Comparison of ENCODE assay signal across 15 cellular contexts in the genomic region with DNA sequence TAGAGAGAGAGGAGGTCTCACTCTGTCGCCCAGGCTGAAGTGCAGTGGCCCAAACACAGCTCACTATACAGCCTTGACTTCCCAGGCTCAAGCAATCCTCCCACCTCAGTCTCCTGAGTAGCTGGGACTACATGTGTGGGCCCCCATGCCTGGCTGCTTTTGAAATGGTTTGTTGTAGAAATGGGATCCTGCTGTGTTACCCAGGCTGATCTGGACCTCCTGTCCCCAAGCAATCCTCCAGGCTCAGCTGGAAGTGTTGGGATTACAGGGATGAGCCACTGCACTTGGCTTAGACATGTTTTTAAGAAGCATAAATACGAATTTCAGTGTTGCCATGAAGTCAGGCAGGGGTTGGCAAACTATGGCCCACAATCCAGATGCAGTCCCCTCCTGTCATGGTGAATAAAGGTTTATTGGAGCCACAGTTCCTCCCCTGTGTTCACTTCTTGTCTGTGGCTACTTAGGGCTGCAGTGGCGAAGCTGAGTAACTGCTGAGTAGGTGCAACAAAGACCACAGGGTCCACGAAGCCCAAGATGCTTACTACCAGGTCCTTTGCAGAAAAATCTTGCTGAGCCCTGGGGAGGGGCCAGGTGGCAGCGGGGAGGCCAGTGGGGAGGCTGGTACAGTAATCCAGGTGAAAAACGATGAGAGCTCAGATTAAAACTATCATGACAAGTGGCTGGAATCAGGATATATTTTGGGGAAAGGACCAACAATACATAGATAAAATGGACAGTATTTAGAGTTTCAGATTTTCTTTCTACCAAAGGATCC. TPM values are rescaled to one million over a fixed set of nuclear protein-coding genes. Genes with fewer than 3 reads are reported as not detected.
DNase-seq lines count a peak whose midpoint lies in the region; ATAC-seq and TF ChIP-seq lines count a peak whose summit lies in the region.
"Had no signal": no experiment of that assay in that cellular context is flagged by ENCODE, and none has a peak within 500 bp of the region (broad histone marks: within the 10 kb centered on the region; RNA-seq: fewer than 3 reads in every experiment).

No MANE protein-coding gene starts in this region.

- peak overlapping the region; percentile 28 to 33 (median 31) for H3K27ac Mint-ChIP-seq in IgD-negative memory B cell
- H3K27ac Mint-ChIP-seq in stimulated activated memory B cell treated with anti-CD40 and anti-IgM and Interleukin-4, amounts not matched to agents 10 μg/mL and 1 μg/mL and 100 μg/mL, for 72 hours, result peak overlapping the region; percentile 79
- H3K27ac Mint-ChIP-seq: CD8-positive, alpha-beta memory T cell had no signal

- H2BK120ac ChIP-seq in neuronal stem cell (ENCODE audit: low read depth, low read length), result no peak overlapping the region

- H3K36me3 ChIP-seq in DND-41 (ENCODE audit: insufficient read depth, low read length) (no peaks in the 10 kb centered on the region), left lung (no peaks in the 10 kb centered on the region), neuronal stem cell (replicated peaks in 1 of 2; ENCODE audit: control insufficient read depth in 2 of 2, insufficient read depth in 2 of 2, low read length in 2 of 2) (no peaks in the 10 kb centered on the region)
- H3K36me3 ChIP-seq: BLaER1, Peyer's patch had no signal

- no peak overlapping the region for H3K4ac ChIP-seq in neuronal stem cell (ENCODE audit: low read length)

- H3K9me3 Mint-ChIP-seq in IgD-negative memory B cell, result no peaks in the 10 kb centered on the region
- no peaks in the 10 kb centered on the region for H3K9me3 Mint-ChIP-seq in stimulated activated memory B cell treated with anti-CD40 and anti-IgM and Interleukin-4, amounts not matched to agents 10 μg/mL and 1 μg/mL and 100 μg/mL, for 72 hours
- H3K9me3 Mint-ChIP-seq: CD8-positive, alpha-beta memory T cell had no signal

- H3K9ac ChIP-seq in DND-41 (ENCODE audit: low read depth, low read length), result no peak overlapping the region
- H3K9ac ChIP-seq in neuronal stem cell (ENCODE audit: low read depth, low read length, poor library complexity), result no peak overlapping the region
- H3K9ac ChIP-seq: BLaER1 had no signal

- no peaks in the 10 kb centered on the region for H3K79me1 ChIP-seq in neuronal stem cell (ENCODE audit: low read depth, low read length)

- no peak overlapping the region for H3K23ac ChIP-seq in neuronal stem cell (ENCODE audit: low read depth, low read length, poor library complexity)

- no peak overlapping the region for H2BK12ac ChIP-seq in neuronal stem cell (ENCODE audit: low read length)

- TF ChIP-seq CTCF in DND-41 (IDR thresholded peaks at IDR 0.05; ENCODE audit: borderline replicate concordance, extremely low read depth, low read length, poor library complexity, severe bottlenecking), result no peak
- no peak for TF ChIP-seq CTCF in left lung (IDR thresholded peaks at IDR 0.05)

- H3K36me3 Mint-ChIP-seq in IgD-negative memory B cell, result no peaks in the 10 kb centered on the region
- peaks cover 40% of the 10 kb centered on the region for H3K36me3 Mint-ChIP-seq in stimulated activated memory B cell treated with anti-CD40 and anti-IgM and Interleukin-4, amounts not matched to agents 10 μg/mL and 1 μg/mL and 100 μg/mL, for 72 hours
- H3K36me3 Mint-ChIP-seq: CD8-positive, alpha-beta memory T cell had no signal

- H4K91ac ChIP-seq in neuronal stem cell (ENCODE audit: low read depth, low read length, poor library complexity), result no peak overlapping the region

- no peaks in the 10 kb centered on the region for H3K27me3 Mint-ChIP-seq in IgD-negative memory B cell
- H3K27me3 Mint-ChIP-seq in stimulated activated memory B cell treated with anti-CD40 and anti-IgM and Interleukin-4, amounts not matched to agents 10 μg/mL and 1 μg/mL and 100 μg/mL, for 72 hours, result no peaks in the 10 kb centered on the region

- H3K27me3 ChIP-seq in DND-41 (ENCODE audit: insufficient read depth, low read length, poor library complexity) (no peaks in the 10 kb centered on the region), left lung (no peaks in the 10 kb centered on the region), neuronal stem cell (ENCODE audit: control insufficient read depth in 3 of 3, insufficient read depth in 3 of 3, low read depth in 1 of 3, low read length in 3 of 3) (peaks cover 0 to 34% (median 0%) of the 10 kb centered on the region in 3 experiments)
- H3K27me3 ChIP-seq: BLaER1, Peyer's patch had no signal

- H3K14ac ChIP-seq in neuronal stem cell (ENCODE audit: low read length), result no peak overlapping the region

- no peak overlapping the region for H4K8ac ChIP-seq in neuronal stem cell (ENCODE audit: low read depth, low read length)

- no peaks in the 10 kb centered on the region for H3K9me3 ChIP-seq in DND-41 (ENCODE audit: insufficient read depth, low read length, severe bottlenecking)
- H3K9me3 ChIP-seq in left lung, result no peaks in the 10 kb centered on the region
- no peaks in the 10 kb centered on the region for H3K9me3 ChIP-seq in neuronal stem cell (replicated peaks in 1 of 2; ENCODE audit: control insufficient read depth in 2 of 2, insufficient read depth in 1 of 2, low read depth in 1 of 2, low read length in 2 of 2)
- H3K9me3 ChIP-seq: BLaER1, Peyer's patch had no signal

- no CpG with 5 or more reads among the region's 6 CpGs for WGBS in neuronal stem cell (ENCODE audit: extremely low coverage in 2 of 2, insufficient read length in 2 of 2, insufficient replicate concordance in 1 of 2), 2 donors

- peaks cover 25% of the 10 kb centered on the region for H3K4me1 ChIP-seq in DND-41 (ENCODE audit: insufficient read depth, low read length)
- no peaks in the 10 kb centered on the region for H3K4me1 ChIP-seq in left lung
- peaks cover 0 to 2% of the 10 kb centered on the region in 2 donors for H3K4me1 ChIP-seq in neuronal stem cell (ENCODE audit: control insufficient read depth in 2 of 2, insufficient read depth in 1 of 2, low read depth in 1 of 2, low read length in 2 of 2)
- H3K4me1 ChIP-seq: Peyer's patch had no signal

- H3K18ac ChIP-seq in neuronal stem cell (ENCODE audit: low read length), result no peak overlapping the region

- H2AK5ac ChIP-seq in neuronal stem cell (ENCODE audit: low read depth, low read length), result no peak overlapping the region

- H3K27ac ChIP-seq in DND-41 (ENCODE audit: low read length), result no peak overlapping the region
- no peak overlapping the region for H3K27ac ChIP-seq in left lung
- no peak overlapping the region for H3K27ac ChIP-seq in neuronal stem cell (replicated peaks; ENCODE audit: low read length)
- H3K27ac ChIP-seq: BLaER1, Peyer's patch had no signal

- no peak overlapping the region for H2BK5ac ChIP-seq in neuronal stem cell (ENCODE audit: low read length)

- DNase-seq in DND-41, result peak; percentile 3
- DNase-seq in left lung, result peak; percentile 4 to 34
- DNase-seq in activated gamma-delta T cell (lab: John Stamatoyannopoulos, UW), result no peak
- no peak for DNase-seq in neuronal stem cell (ENCODE audit: low spot score)
- DNase-seq: CD8-positive, alpha-beta memory T cell; Kasumi-1; NCI-H2029 treated with DMSO at 0.1 percent for 48 hours; NCI-H510A; SHP77 treated with DMSO at 0.1 percent for 48 hours had no signal

- H3K4me2 ChIP-seq in DND-41 (ENCODE audit: insufficient read depth, low read length) (no peak overlapping the region), neuronal stem cell (ENCODE audit: insufficient read depth, low read length, poor library complexity, severe bottlenecking) (no peak overlapping the region)
- H3K4me2 ChIP-seq: BLaER1 had no signal

- no peak overlapping the region for H2BK15ac ChIP-seq in neuronal stem cell (ENCODE audit: low read length)

- H3K79me2 ChIP-seq in DND-41 (ENCODE audit: insufficient read depth, low read length), result no peaks in the 10 kb centered on the region

- ATAC-seq in DND-41 (ENCODE audit: insufficient read depth, low read depth) (no peak), left lung (no peak), GM21423 (IDR thresholded peaks at IDR 0.05; ENCODE audit: unreplicated experiment) (no peak)
- no peak for ATAC-seq in stimulated activated memory B cell treated with anti-CD40 and anti-IgM and Interleukin-4, amounts not matched to agents 10 μg/mL and 1 μg/mL and 100 μg/mL, for 72 hours

- no peak overlapping the region for H3K4me3 Mint-ChIP-seq in IgD-negative memory B cell
- H3K4me3 Mint-ChIP-seq in stimulated activated memory B cell treated with anti-CD40 and anti-IgM and Interleukin-4, amounts not matched to agents 10 μg/mL and 1 μg/mL and 100 μg/mL, for 72 hours, result no peak overlapping the region
- H3K4me3 Mint-ChIP-seq: CD8-positive, alpha-beta memory T cell had no signal

- intact Hi-C loops in left lung (cut with DNase I), result no loop called here

- H2AFZ ChIP-seq in DND-41 (ENCODE audit: low read depth, low read length) (no peak overlapping the region), neuronal stem cell (ENCODE audit: low read length) (no peak overlapping the region)

- peaks cover 0 to 9% (median 5%) of the 10 kb centered on the region in 3 donors for H3K4me1 Mint-ChIP-seq in IgD-negative memory B cell
- peaks cover 60% of the 10 kb centered on the region for H3K4me1 Mint-ChIP-seq in stimulated activated memory B cell treated with anti-CD40 and anti-IgM and Interleukin-4, amounts not matched to agents 10 μg/mL and 1 μg/mL and 100 μg/mL, for 72 hours
- H3K4me1 Mint-ChIP-seq: CD8-positive, alpha-beta memory T cell had no signal

- H3K4me3 ChIP-seq in DND-41 (ENCODE audit: low read depth in 1 of 2, low read length in 2 of 2), result no peak overlapping the region
- H3K4me3 ChIP-seq in left lung, result no peak overlapping the region
- no peak overlapping the region for H3K4me3 ChIP-seq in neuronal stem cell (ENCODE audit: low read length in 2 of 2)
- H3K4me3 ChIP-seq: BLaER1, Peyer's patch had no signal

- H4K20me1 ChIP-seq in DND-41 (ENCODE audit: insufficient read depth, low read length), result no peaks in the 10 kb centered on the region
- H4K20me1 ChIP-seq: BLaER1 had no signal

RNA-seq across cellular contexts. Expression of a gene that starts 35.2 kb away (rescaled TPM):
- 224 TPM for polyA plus RNA-seq in IgD-negative memory B cell
- under 1 TPM; 0.61 to 0.79 TPM for total RNA-seq in left lung
- polyA plus RNA-seq in neuronal stem cell (2013, experiment 1 of 2), result not detected
- polyA plus RNA-seq in neuronal stem cell (2013, experiment 2 of 2), result not detected
- total RNA-seq: CD8-positive, alpha-beta memory T cell; H4 had no signal
- polyA plus RNA-seq: CD8-positive, alpha-beta memory T cell had no signal

Comparison
In these comparisons a context has a peak if more than half of its experiments do, and no peak if none do; other contexts are left out.
1. DNase-seq: peak in DND-41 (single experiment) and left lung (2 of 2); none in activated gamma-delta T cell (single experiment) and neuronal stem cell (single experiment).